In genomic region chr6:27593200-27593818, GRCh38 we compare ENCODE assay signal across 11 cellular contexts.
DNase-seq lines count a peak whose midpoint lies in the region; ATAC-seq, FAIRE-seq and TF ChIP-seq lines count a peak whose summit lies in the region.
"Had no signal": no experiment of that assay in that cellular context is flagged by ENCODE, and none has a peak within 500 bp of the region (broad histone marks: within the 10 kb centered on the region; RNA-seq: fewer than 3 reads in every experiment).

No MANE protein-coding gene starts in this region.

- TF ChIP-seq CTCF in astrocyte of the cerebellum (IDR thresholded peaks at IDR 0.05; ENCODE audit: low read depth, low read length, missing control alignments) (no peak), kidney (IDR thresholded peaks at IDR 0.05; ENCODE audit: borderline replicate concordance, extremely low read depth, insufficient read depth) (no peak), chondrocyte (IDR thresholded peaks at IDR 0.05) (no peak)

- H3K36me3 ChIP-seq in kidney (ENCODE audit: control insufficient read depth in 1 of 2, insufficient read depth in 2 of 2, low read length in 2 of 2) = no peaks in the 10 kb centered on the region

- no peaks in the 10 kb centered on the region for H3K36me3 Mint-ChIP-seq in chondrocyte (ENCODE audit: low read depth)
- H3K36me3 Mint-ChIP-seq: activated naive CD8-positive, alpha-beta T cell treated with anti-CD3 and anti-CD28 coated beads, Interleukin-2, amount 10 ng/mL, durations not matched to agents 7 days and 5 days had no signal

- H3K4me3 Mint-ChIP-seq in chondrocyte (ENCODE audit: unreplicated experiment) = no peak overlapping the region
- H3K4me3 Mint-ChIP-seq: activated naive CD8-positive, alpha-beta T cell treated with anti-CD3 and anti-CD28 coated beads, Interleukin-2, amount 10 ng/mL, durations not matched to agents 7 days and 5 days; T-helper 1 cell treated with Interleukin-12 subunit alpha and Interleukin-12 subunit beta and Interleukin-4 antibody, amounts not matched to agents 30 μg/mL and 1 μg/mL, for 36 hours had no signal

- ATAC-seq in HG03064 (IDR thresholded peaks at IDR 0.05; ENCODE audit: low read depth, unreplicated experiment) (peak; percentile 13), HG03565 (IDR thresholded peaks at IDR 0.05; ENCODE audit: unreplicated experiment) (no peak)

- peaks cover 19% of the 10 kb centered on the region for H3K27me3 Mint-ChIP-seq in chondrocyte (ENCODE audit: low read depth)

- H3K4me3 ChIP-seq in astrocyte of the cerebellum (ENCODE audit: low read depth, low read length) (peak overlapping the region; percentile 36), kidney (ENCODE audit: low read length in 2 of 2) (no peak overlapping the region)

- DNase-seq in NCI-H748 treated with DMSO at 0.1 percent for 48 hours (lab: John Stamatoyannopoulos, UW) = peak; percentile 50
- DNase-seq in NCI-H748 (lab: John Stamatoyannopoulos, UW; ENCODE audit: unreplicated experiment) = no peak
- no peak for DNase-seq in astrocyte of the cerebellum (ENCODE audit: low read depth)
- peak; percentile 71 for DNase-seq in retina
- no peak for DNase-seq in kidney
- DNase-seq in chondrocyte (ENCODE audit: low spot score) = no peak
- DNase-seq: left cardiac atrium had no signal

- in situ Hi-C loops in astrocyte of the cerebellum (cut with HindIII; ENCODE audit: low sequenced_read_pairs) = no loop called here

- H3K27ac ChIP-seq in kidney (ENCODE audit: low read depth in 2 of 2, low read length in 2 of 2) = no peak overlapping the region

- H3K9ac ChIP-seq in kidney (ENCODE audit: low read length in 2 of 2) = no peak overlapping the region

- H3K4me1 ChIP-seq in kidney (ENCODE audit: control insufficient read depth in 1 of 2, insufficient read depth in 1 of 2, low read depth in 1 of 2, low read length in 2 of 2) = no peaks in the 10 kb centered on the region

- intact Hi-C loops in kidney (cut with DNase I) = no loop called here

- H3K27ac Mint-ChIP-seq in chondrocyte (ENCODE audit: unreplicated experiment) = no peak overlapping the region
- H3K27ac Mint-ChIP-seq: activated naive CD8-positive, alpha-beta T cell treated with anti-CD3 and anti-CD28 coated beads, Interleukin-2, amount 10 ng/mL, durations not matched to agents 7 days and 5 days; T-helper 1 cell treated with Interleukin-12 subunit alpha and Interleukin-12 subunit beta and Interleukin-4 antibody, amounts not matched to agents 30 μg/mL and 1 μg/mL, for 36 hours had no signal

- H3K9me3 Mint-ChIP-seq in chondrocyte (ENCODE audit: low read depth) = no peaks in the 10 kb centered on the region
- H3K9me3 Mint-ChIP-seq: activated naive CD8-positive, alpha-beta T cell treated with anti-CD3 and anti-CD28 coated beads, Interleukin-2, amount 10 ng/mL, durations not matched to agents 7 days and 5 days; T-helper 1 cell treated with Interleukin-12 subunit alpha and Interleukin-12 subunit beta and Interleukin-4 antibody, amounts not matched to agents 30 μg/mL and 1 μg/mL, for 36 hours had no signal

- no peaks in the 10 kb centered on the region for H3K4me1 Mint-ChIP-seq in chondrocyte (ENCODE audit: low read depth)

- no peak for FAIRE-seq in kidney (lab: Jason Lieb, UNC)

- H3K9me3 ChIP-seq in kidney (ENCODE audit: control insufficient read depth in 1 of 2, low read length in 2 of 2) = peaks cover 0 to 2% of the 10 kb centered on the region in 2 donors

Comparison
In these comparisons a context has a peak if more than half of its experiments do, and no peak if none do; other contexts are left out.
1. DNase-seq: peak in NCI-H748 treated with DMSO at 0.1 percent for 48 hours (single experiment) and retina (single experiment); none in NCI-H748 (single experiment), astrocyte of the cerebellum (single experiment), kidney (single experiment) and chondrocyte (single experiment).